ENCODE assay signal across 9 cellular contexts in the genomic region with DNA sequence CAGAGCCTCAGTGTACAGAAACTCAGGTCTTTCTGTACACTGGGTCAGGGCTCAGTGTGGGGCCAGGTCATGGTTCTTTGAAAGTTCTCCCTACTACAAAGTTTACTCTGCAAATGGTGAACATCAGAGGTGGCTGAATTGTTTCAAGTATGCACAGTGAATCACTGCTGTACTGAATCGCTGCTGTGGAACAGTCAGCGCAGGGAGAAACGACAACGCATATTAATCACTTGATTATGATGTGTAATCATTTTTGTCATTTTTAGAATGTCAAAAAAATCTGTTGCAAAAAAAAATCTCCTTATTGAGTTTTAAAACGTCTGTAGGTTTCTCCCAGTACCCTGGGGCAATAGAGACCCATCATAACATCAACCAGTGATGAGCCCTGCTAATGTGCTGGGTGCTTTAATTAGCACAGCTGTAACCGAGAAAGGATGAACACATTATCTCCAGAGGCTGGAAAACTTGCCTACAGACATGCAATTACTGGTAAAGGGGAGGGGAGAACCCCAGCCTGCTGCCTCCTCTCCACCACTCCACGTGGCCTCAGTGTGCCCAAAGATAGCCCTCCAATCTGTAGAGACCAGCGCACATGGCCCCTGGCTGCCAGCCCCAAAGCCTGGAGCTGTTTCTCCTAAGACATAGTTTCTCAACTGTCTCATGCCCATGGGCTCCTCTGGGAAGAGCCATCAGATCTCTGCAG. TPM values are rescaled to one million over a fixed set of nuclear protein-coding genes. Genes with fewer than 3 reads are reported as not detected.
DNase-seq lines count a peak whose midpoint lies in the region; ATAC-seq and TF ChIP-seq lines count a peak whose summit lies in the region.
"Had no signal": no experiment of that assay in that cellular context is flagged by ENCODE, and none has a peak within 500 bp of the region (broad histone marks: within the 10 kb centered on the region; RNA-seq: fewer than 3 reads in every experiment).

No MANE protein-coding gene starts in this region.

- H3K27ac Mint-ChIP-seq in HFFc6 (peak overlapping the region; percentile 75), nephron (peak overlapping the region; percentile 97 to 99 (median 98))

- no peaks in the 10 kb centered on the region for H3K27me3 ChIP-seq in dorsolateral prefrontal cortex

- H3K27ac ChIP-seq in dorsolateral prefrontal cortex = peak overlapping the region in 56 of 59 donors; percentile 3 to 96 (median 79)

- H3K4me1 Mint-ChIP-seq in HFFc6 (ENCODE audit: low read depth) (peaks cover 75% of the 10 kb centered on the region), nephron (peaks cover 76% of the 10 kb centered on the region)

- intact Hi-C loops in dorsolateral prefrontal cortex (cut with DNase I) = loop anchor here in 1 of 2 donors (10.0 kb wide), 1 partner anchor 54 kb away; no protein-coding TSS in a partner anchor

- ATAC-seq in GM21367 (IDR thresholded peaks at IDR 0.05; ENCODE audit: unreplicated experiment) (no peak), GM21786 (IDR thresholded peaks at IDR 0.05; ENCODE audit: unreplicated experiment) (no peak)

- TF ChIP-seq CTCF in HFFc6 (IDR thresholded peaks at IDR 0.05) (no peak), dorsolateral prefrontal cortex (IDR thresholded peaks at IDR 0.05 in 54 of 56, conservative IDR thresholded peaks at IDR 0.05 in 2 of 56; ENCODE audit: low read depth in 1 of 56, partially characterized antibody in 56 of 56) (no peak), nephron (IDR thresholded peaks at IDR 0.05; ENCODE audit: unreplicated experiment in 3 of 3) (no peak)

- H3K27me3 Mint-ChIP-seq in HFFc6 (ENCODE audit: insufficient read depth) = no peaks in the 10 kb centered on the region
- no peaks in the 10 kb centered on the region for H3K27me3 Mint-ChIP-seq in nephron (ENCODE audit: low read depth)

- DNase-seq in AG08395 (ENCODE audit: low spot score) (peak; percentile 52), HFFc6 (peak; percentile 71), dorsolateral prefrontal cortex (no peak), COR-L47 (lab: John Stamatoyannopoulos, UW) (no peak), SKM-1 (lab: John Stamatoyannopoulos, UW; ENCODE audit: unreplicated experiment) (no peak)
- DNase-seq: NCI-H446 had no signal

- H3K9me3 Mint-ChIP-seq in HFFc6 (no peaks in the 10 kb centered on the region), nephron (no peaks in the 10 kb centered on the region)

- peak overlapping the region in 1 of 59 donors; percentile 0 for H3K4me3 ChIP-seq in dorsolateral prefrontal cortex

- no peaks in the 10 kb centered on the region for H3K36me3 Mint-ChIP-seq in HFFc6 (ENCODE audit: low read depth)
- no peaks in the 10 kb centered on the region for H3K36me3 Mint-ChIP-seq in nephron (ENCODE audit: low read depth)

- H3K4me3 Mint-ChIP-seq in HFFc6 = peak overlapping the region; percentile 40
- peak overlapping the region in 1 of 3 experiments; percentile 22 for H3K4me3 Mint-ChIP-seq in nephron

RNA-seq across cellular contexts. Expression of a gene that starts 12.8 kb away (rescaled TPM):
- total RNA-seq in HFFc6 (2021; fragmentation: NEBNext Ultra II Directional; extraction: Animal tissue kit (Norgen Biotek cat#: 25700)) = 10 to 100 TPM; 10.8 to 14.4 (median 11.2) TPM
- 100 to 1,000 TPM; 117 to 225 (median 167) TPM for total RNA-seq in dorsolateral prefrontal cortex

Comparison
In these comparisons a context has a peak if more than half of its experiments do, and no peak if none do; other contexts are left out.
1. DNase-seq: peak in AG08395 (single experiment) and HFFc6 (single experiment); none in dorsolateral prefrontal cortex (0 of 10), COR-L47 (single experiment) and SKM-1 (single experiment).
2. RNA of a gene that starts 12.8 kb away (total RNA-seq): 117 to 225 TPM in dorsolateral prefrontal cortex; 10.8 to 14.4 TPM in HFFc6; every median in the first group is over 4 times any median in the second.